ENCODE assay signal across 26 cellular contexts in the genomic region with DNA sequence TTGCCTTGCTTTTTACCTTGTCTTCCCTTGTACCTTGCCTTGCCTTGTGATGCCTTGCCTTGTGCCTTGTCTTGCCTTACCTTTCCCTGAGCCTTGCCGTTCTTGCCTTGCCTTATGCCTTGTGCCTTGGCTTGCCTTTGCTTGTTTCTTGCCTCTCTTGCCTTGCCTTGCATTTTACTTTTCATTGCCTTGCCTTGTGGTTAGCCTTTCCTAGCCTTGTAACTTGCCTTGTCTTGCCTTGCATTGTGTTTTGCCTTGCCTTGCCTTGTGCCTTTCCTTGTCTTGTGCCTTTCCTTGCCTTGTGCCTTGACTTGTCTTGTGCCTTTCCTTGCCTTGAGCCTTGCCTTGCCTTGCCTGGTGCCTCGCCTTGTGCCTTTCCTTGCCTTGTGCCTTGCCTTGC.
"Had no signal": no experiment of that assay in that cellular context is flagged by ENCODE, and none has a peak within 500 bp of the region (broad histone marks: within the 10 kb centered on the region; RNA-seq: fewer than 3 reads in every experiment).

No MANE protein-coding gene starts in this region.

- H3K9me3 Mint-ChIP-seq: memory B cell; naive thymus-derived CD8-positive, alpha-beta T cell; neural crest cell; stimulated activated effector memory CD8-positive, alpha-beta T cell treated with anti-CD3 and anti-CD28 coated beads, Interleukin-12 subunit alpha, Interleukin-12 subunit beta, amount 100 ng/mL, for 72 hours; stimulated activated naive CD8-positive, alpha-beta T cell treated with anti-CD3 and anti-CD28 coated beads, Interleukin-15, Interleukin-2, amounts not matched to agents 100 ng/mL and 50 ng/mL, for 24 hours; type B pancreatic cell had no signal

- H3K4me3 Mint-ChIP-seq: immature natural killer cell; memory B cell; naive thymus-derived CD8-positive, alpha-beta T cell; nephron; neural crest cell; stimulated activated effector memory CD8-positive, alpha-beta T cell treated with anti-CD3 and anti-CD28 coated beads, Interleukin-12 subunit alpha, Interleukin-12 subunit beta, amount 100 ng/mL, for 72 hours; stimulated activated naive CD8-positive, alpha-beta T cell treated with anti-CD3 and anti-CD28 coated beads, Interleukin-15, Interleukin-2, amounts not matched to agents 100 ng/mL and 50 ng/mL, for 24 hours; type B pancreatic cell had no signal

- H2AFZ ChIP-seq: parathyroid adenoma had no signal

- H3K9me3 ChIP-seq: left ventricle myocardium inferior, neutrophil, suprapubic skin, thoracic aorta, tibial artery, uterus had no signal

- H3K4me1 ChIP-seq: left ventricle myocardium inferior, parathyroid adenoma, suprapubic skin, tibial artery, uterus had no signal

- H3K9ac ChIP-seq: parathyroid adenoma had no signal

- H3K27ac ChIP-seq: left ventricle myocardium inferior, neutrophil, parathyroid adenoma, skin epidermis, suprapubic skin, thoracic aorta, tibial artery, uterus had no signal

- DNase-seq: hypothalamus; immature natural killer cell; left ventricle myocardium inferior; midbrain; naive thymus-derived CD8-positive, alpha-beta T cell; occipital lobe; right cardiac atrium; stimulated activated CD4-positive, alpha-beta T cell treated with anti-CD3 and anti-CD28 coated beads, Interleukin-4, amount 100 ng/mL, for 24 hours; stimulated activated naive CD4-positive, alpha-beta T cell; tibial artery; uterus had no signal

- H3K4me3 ChIP-seq: left ventricle myocardium inferior, lung, skin epidermis, suprapubic skin, thoracic aorta, tibial artery, uterus had no signal

- H3K4me1 Mint-ChIP-seq: immature natural killer cell; memory B cell; naive thymus-derived CD8-positive, alpha-beta T cell; nephron; neural crest cell; stimulated activated effector memory CD8-positive, alpha-beta T cell treated with anti-CD3 and anti-CD28 coated beads, Interleukin-12 subunit alpha, Interleukin-12 subunit beta, amount 100 ng/mL, for 72 hours had no signal

- H3K79me2 ChIP-seq: parathyroid adenoma had no signal

- FAIRE-seq: islet of Langerhans had no signal

- H3K36me3 Mint-ChIP-seq: immature natural killer cell; memory B cell; naive thymus-derived CD8-positive, alpha-beta T cell; stimulated activated effector memory CD8-positive, alpha-beta T cell treated with anti-CD3 and anti-CD28 coated beads, Interleukin-12 subunit alpha, Interleukin-12 subunit beta, amount 100 ng/mL, for 72 hours; type B pancreatic cell had no signal

- H3K27me3 Mint-ChIP-seq: memory B cell; naive thymus-derived CD8-positive, alpha-beta T cell; progenitor cell of endocrine pancreas; stimulated activated naive CD8-positive, alpha-beta T cell treated with anti-CD3 and anti-CD28 coated beads, Interleukin-15, Interleukin-2, amounts not matched to agents 100 ng/mL and 50 ng/mL, for 24 hours; type B pancreatic cell had no signal

- H3K27me3 ChIP-seq: neutrophil, suprapubic skin, tibial artery, uterus had no signal

- H3K27ac Mint-ChIP-seq: immature natural killer cell; memory B cell; naive thymus-derived CD8-positive, alpha-beta T cell; nephron; progenitor cell of endocrine pancreas; stimulated activated effector memory CD8-positive, alpha-beta T cell treated with anti-CD3 and anti-CD28 coated beads, Interleukin-12 subunit alpha, Interleukin-12 subunit beta, amount 100 ng/mL, for 72 hours; stimulated activated naive CD8-positive, alpha-beta T cell treated with anti-CD3 and anti-CD28 coated beads, Interleukin-15, Interleukin-2, amounts not matched to agents 100 ng/mL and 50 ng/mL, for 24 hours; type B pancreatic cell had no signal

- ATAC-seq: naive thymus-derived CD8-positive, alpha-beta T cell; right cardiac atrium; sciatic nerve; stimulated activated effector memory CD8-positive, alpha-beta T cell treated with anti-CD3 and anti-CD28 coated beads, Interleukin-12 subunit alpha, Interleukin-12 subunit beta, amount 100 ng/mL, for 72 hours had no signal

- H3K36me3 ChIP-seq: left ventricle myocardium inferior, neutrophil, suprapubic skin, thoracic aorta, tibial artery, uterus had no signal
